In genomic region chr5:105034335-105034734, GRCh38 we compare ENCODE assay signal across 16 cellular contexts.
A peak's percentile ranks its signal among the peaks of the same experiment; 100 is the strongest.
DNase-seq lines count a peak whose midpoint lies in the region; ATAC-seq and TF ChIP-seq lines count a peak whose summit lies in the region.
"Had no signal": no experiment of that assay in that cellular context is flagged by ENCODE, and none has a peak within 500 bp of the region (broad histone marks: within the 10 kb centered on the region; RNA-seq: fewer than 3 reads in every experiment).

No MANE protein-coding gene starts in this region.

- H3K27me3 ChIP-seq in breast epithelium (no peaks in the 10 kb centered on the region), adipocyte (replicated peaks; ENCODE audit: control insufficient read depth, insufficient read depth, low read length) (no peaks in the 10 kb centered on the region), body of pancreas (no peaks in the 10 kb centered on the region)
- H3K27me3 ChIP-seq: BLaER1 treated with 17β-estradiol and CSF1 and Interleukin-3, amounts not matched to agents 10 nM and 100 nM had no signal

- H3K4me1 Mint-ChIP-seq in MCF 10A (ENCODE audit: insufficient read depth, unreplicated experiment): peaks cover 11% of the 10 kb centered on the region

- no peak overlapping the region for H3K9ac ChIP-seq in adipocyte (ENCODE audit: low read length)
- H3K9ac ChIP-seq: BLaER1 treated with 17β-estradiol and CSF1 and Interleukin-3, amounts not matched to agents 10 nM and 100 nM had no signal

- H3K4me3 Mint-ChIP-seq in MCF 10A (ENCODE audit: unreplicated experiment): no peak overlapping the region

- intact Hi-C loops in MCF 10A (cut with micrococcal nuclease): no loop called here
- intact Hi-C loops in breast epithelium (cut with DNase I; ENCODE audit: low total_unique reads): no loop called here
- intact Hi-C loops in body of pancreas (cut with DNase I): no loop called here

- peak; percentile 13 for DNase-seq in MCF 10A (ENCODE audit: unreplicated experiment)
- DNase-seq in breast epithelium (ENCODE audit: low spot score in 2 of 2): no peak
- DNase-seq in adipocyte (ENCODE audit: low read depth): peak; percentile 93
- peak; percentile 2 for DNase-seq in fibroblast of villous mesenchyme (ENCODE audit: low read depth)
- DNase-seq in ecto neural progenitor cell (ENCODE audit: low spot score): no peak
- DNase-seq in body of pancreas: no peak
- no peak for DNase-seq in superior temporal gyrus (ENCODE audit: extremely low spot score)
- DNase-seq: DMS 273 treated with DMSO at 0.1 percent for 48 hours, GF-D8, KG1, NCI-H1092 treated with DMSO at 0.1 percent for 48 hours, NCI-H345, NCI-H69, PC-3 had no signal

- H3K27ac ChIP-seq in breast epithelium: no peak overlapping the region
- H3K27ac ChIP-seq in body of pancreas: no peak overlapping the region
- H3K27ac ChIP-seq: BLaER1 treated with 17β-estradiol and CSF1 and Interleukin-3, amounts not matched to agents 10 nM and 100 nM had no signal

- CTCF ChIA-PET in MCF 10A (lab: Yijun Ruan, JAX): no interaction called here

- no peak overlapping the region for H3K27ac Mint-ChIP-seq in MCF 10A (ENCODE audit: low read depth, unreplicated experiment)

- H3K27me3 Mint-ChIP-seq in MCF 10A (ENCODE audit: insufficient read depth, unreplicated experiment): no peaks in the 10 kb centered on the region

- TF ChIP-seq CTCF in MCF 10A (IDR thresholded peaks at IDR 0.05; ENCODE audit: unreplicated experiment): no peak
- no peak for TF ChIP-seq CTCF in breast epithelium (IDR thresholded peaks at IDR 0.05)
- no peak for TF ChIP-seq CTCF in fibroblast of villous mesenchyme (IDR thresholded peaks at IDR 0.05; ENCODE audit: insufficient read depth, low read depth, low read length)
- no peak for TF ChIP-seq CTCF in body of pancreas (IDR thresholded peaks at IDR 0.05)

- no peak overlapping the region for H3K4me3 ChIP-seq in breast epithelium
- H3K4me3 ChIP-seq in adipocyte (ENCODE audit: low read length): no peak overlapping the region
- no peak overlapping the region for H3K4me3 ChIP-seq in fibroblast of villous mesenchyme (ENCODE audit: low read depth, low read length)
- H3K4me3 ChIP-seq in body of pancreas: no peak overlapping the region
- H3K4me3 ChIP-seq: BLaER1 treated with 17β-estradiol and CSF1 and Interleukin-3, amounts not matched to agents 10 nM and 100 nM had no signal

- H3K9me3 ChIP-seq in breast epithelium (peaks cover 0 to 4% of the 10 kb centered on the region in 2 donors), adipocyte (ENCODE audit: control insufficient read depth, low read length) (no peaks in the 10 kb centered on the region), body of pancreas (no peaks in the 10 kb centered on the region)

- no TSS peak for BruUV-seq in MCF 10A (replicated peaks; lab: Mats Ljungman, UMichigan)

- ATAC-seq in GM18909 (IDR thresholded peaks at IDR 0.05; ENCODE audit: poor library complexity, unreplicated experiment): no peak
- ATAC-seq in body of pancreas: no peak
- ATAC-seq: PC-3 had no signal

- no peaks in the 10 kb centered on the region for H3K36me3 Mint-ChIP-seq in MCF 10A (ENCODE audit: insufficient read depth, unreplicated experiment)

- no peaks in the 10 kb centered on the region for H3K36me3 ChIP-seq in breast epithelium
- H3K36me3 ChIP-seq in adipocyte (ENCODE audit: control insufficient read depth, insufficient read depth, low read length, severe bottlenecking): no peaks in the 10 kb centered on the region
- H3K36me3 ChIP-seq in body of pancreas (replicated peaks in 1 of 2; ENCODE audit: insufficient read depth in 1 of 2, low read depth in 2 of 2): no peaks in the 10 kb centered on the region
- H3K36me3 ChIP-seq: BLaER1 treated with 17β-estradiol and CSF1 and Interleukin-3, amounts not matched to agents 10 nM and 100 nM had no signal

- peaks cover 9% of the 10 kb centered on the region for H3K9me3 Mint-ChIP-seq in MCF 10A (ENCODE audit: unreplicated experiment)

- no peak for TF ChIP-seq POLR2A in breast epithelium (IDR thresholded peaks at IDR 0.05)
- TF ChIP-seq POLR2A in body of pancreas (IDR thresholded peaks at IDR 0.05): no peak

- H3K4me1 ChIP-seq in breast epithelium (no peaks in the 10 kb centered on the region), adipocyte (ENCODE audit: control insufficient read depth, insufficient read depth, low read length) (no peaks in the 10 kb centered on the region), body of pancreas (no peaks in the 10 kb centered on the region)

- POLR2A ChIA-PET in MCF 10A (lab: Yijun Ruan, JAX): no interaction called here

Comparison
In these comparisons a context has a peak if more than half of its experiments do, and no peak if none do; other contexts are left out.
1. DNase-seq: peak in MCF 10A (single experiment), adipocyte (single experiment) and fibroblast of villous mesenchyme (single experiment); none in breast epithelium (0 of 2), ecto neural progenitor cell (single experiment), body of pancreas (0 of 4) and superior temporal gyrus (single experiment).